In the genomic region with DNA sequence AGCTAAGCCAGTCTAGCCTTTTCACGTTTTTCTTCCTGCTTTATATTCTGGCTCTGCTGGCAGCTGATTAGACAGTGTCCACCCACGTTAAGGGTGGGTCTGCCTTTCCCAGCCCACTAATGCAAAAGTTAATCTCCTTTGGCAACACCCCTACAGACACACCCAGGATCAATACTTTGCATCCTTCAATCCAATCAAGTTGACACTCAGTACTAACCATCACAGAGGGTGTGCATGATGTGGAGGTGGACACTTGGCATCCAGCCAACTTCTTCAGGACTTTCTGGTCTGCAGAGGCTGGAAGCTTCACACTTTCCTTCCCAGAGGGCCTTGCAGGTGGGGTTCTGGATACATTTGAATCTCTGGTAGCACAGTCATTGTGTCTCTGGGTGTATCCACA, we compare ENCODE assay signal across 26 cellular contexts. TPM values are rescaled to one million over a fixed set of nuclear protein-coding genes. Genes with fewer than 3 reads are reported as not detected.
DNase-seq lines count a peak whose midpoint lies in the region; ATAC-seq, FAIRE-seq and TF ChIP-seq lines count a peak whose summit lies in the region.
"Had no signal": no experiment of that assay in that cellular context is flagged by ENCODE, and none has a peak within 500 bp of the region (broad histone marks: within the 10 kb centered on the region; RNA-seq: fewer than 3 reads in every experiment).

No MANE protein-coding gene starts in this region.

- H3K27me3 Mint-ChIP-seq in MCF 10A (ENCODE audit: insufficient read depth, unreplicated experiment) (no peaks in the 10 kb centered on the region), type B pancreatic cell (peaks cover 11% of the 10 kb centered on the region)
- peaks cover 31% of the 10 kb centered on the region for H3K27me3 Mint-ChIP-seq in activated CD4-positive, alpha-beta memory T cell treated with anti-CD3 and anti-CD28 coated beads, Interleukin-2, amount 10 ng/mL, durations not matched to agents 7 days and 5 days

- H3K9me3 Mint-ChIP-seq in MCF 10A (ENCODE audit: unreplicated experiment): no peaks in the 10 kb centered on the region
- H3K9me3 Mint-ChIP-seq in type B pancreatic cell: no peaks in the 10 kb centered on the region
- H3K9me3 Mint-ChIP-seq in activated CD4-positive, alpha-beta memory T cell treated with anti-CD3 and anti-CD28 coated beads, Interleukin-2, amount 10 ng/mL, durations not matched to agents 7 days and 5 days: no peaks in the 10 kb centered on the region
- H3K9me3 Mint-ChIP-seq: stimulated activated memory B cell treated with anti-CD40 and anti-IgM and Interleukin-4, amounts not matched to agents 10 μg/mL and 1 μg/mL and 100 μg/mL, for 72 hours had no signal

- intact Hi-C loops in MCF 10A (cut with micrococcal nuclease): no loop called here
- intact Hi-C loops in kidney (cut with DNase I): no loop called here

- peaks cover 0 to 4% of the 10 kb centered on the region in 2 donors for H3K4me1 ChIP-seq in kidney (ENCODE audit: control insufficient read depth in 1 of 2, insufficient read depth in 1 of 2, low read depth in 1 of 2, low read length in 2 of 2)
- H3K4me1 ChIP-seq: adrenal gland had no signal

- DNase-seq in NCI-H82 (lab: John Stamatoyannopoulos, UW): peak; percentile 36
- DNase-seq in NCI-H82 treated with DMSO at 0.1 percent for 48 hours (lab: John Stamatoyannopoulos, UW; ENCODE audit: unreplicated experiment): no peak
- DNase-seq in MCF 10A (ENCODE audit: unreplicated experiment): peak; percentile 44
- peak; percentile 18 for DNase-seq in kidney
- DNase-seq in type B pancreatic cell (ENCODE audit: extremely low spot score, unreplicated experiment): no peak
- no peak for DNase-seq in activated CD4-positive, alpha-beta memory T cell treated with anti-CD3 and anti-CD28 coated beads, Interleukin-2, amount 10 ng/mL, durations not matched to agents 7 days and 5 days
- DNase-seq in activated T-cell treated with anti-CD3 and anti-CD28 coated beads, Interleukin-2, amount 50 U/mL, for 1 hour: no peak
- DNase-seq: activated CD4-positive, CD25-positive, alpha-beta regulatory T cell treated with anti-CD3 and anti-CD28 coated beads, Interleukin-2, amount 50 U/mL, for 72 hours; activated CD8-positive, alpha-beta memory T cell treated with anti-CD3 and anti-CD28 coated beads, Interleukin-2, amount 10 ng/mL, durations not matched to agents 7 days and 5 days; activated effector memory CD4-positive, alpha-beta T cell treated with Interleukin-2 at 50 U/mL for 16 hours; adrenal gland; central memory CD4-positive, alpha-beta T cell; DMS 273 treated with DMSO at 0.1 percent for 48 hours; IMR-90; NCI-H187 treated with DMSO at 0.1 percent for 48 hours; NCI-H510A treated with DMSO at 0.1 percent for 48 hours; tibial artery had no signal

- H3K9me3 ChIP-seq in kidney (ENCODE audit: control insufficient read depth in 1 of 2, low read length in 2 of 2): no peaks in the 10 kb centered on the region
- H3K9me3 ChIP-seq: adrenal gland, BLaER1, tibial artery had no signal

- H3K4me3 ChIP-seq in kidney (ENCODE audit: low read length in 2 of 2): no peak overlapping the region
- H3K4me3 ChIP-seq: adrenal gland, BLaER1, neural progenitor cell, tibial artery had no signal

- no peak for ATAC-seq in HG03460 (IDR thresholded peaks at IDR 0.05; ENCODE audit: unreplicated experiment)
- ATAC-seq: activated CD8-positive, alpha-beta memory T cell treated with anti-CD3 and anti-CD28 coated beads, Interleukin-2, amount 10 ng/mL, durations not matched to agents 7 days and 5 days; stimulated activated memory B cell treated with anti-CD40 and anti-IgM and Interleukin-4, amounts not matched to agents 10 μg/mL and 1 μg/mL and 100 μg/mL, for 72 hours had no signal

- H3K4me3 Mint-ChIP-seq in MCF 10A (ENCODE audit: unreplicated experiment) (no peak overlapping the region), type B pancreatic cell (peak overlapping the region; percentile 65)
- H3K4me3 Mint-ChIP-seq in activated CD4-positive, alpha-beta memory T cell treated with anti-CD3 and anti-CD28 coated beads, Interleukin-2, amount 10 ng/mL, durations not matched to agents 7 days and 5 days: no peak overlapping the region
- H3K4me3 Mint-ChIP-seq: activated CD8-positive, alpha-beta memory T cell treated with anti-CD3 and anti-CD28 coated beads, Interleukin-2, amount 10 ng/mL, durations not matched to agents 7 days and 5 days; neural progenitor cell; stimulated activated memory B cell treated with anti-CD40 and anti-IgM and Interleukin-4, amounts not matched to agents 10 μg/mL and 1 μg/mL and 100 μg/mL, for 72 hours had no signal

- no peak overlapping the region for H3K9ac ChIP-seq in kidney (ENCODE audit: low read length in 2 of 2)
- H3K9ac ChIP-seq: BLaER1, neural progenitor cell had no signal

- TF ChIP-seq CTCF in MCF 10A (IDR thresholded peaks at IDR 0.05; ENCODE audit: unreplicated experiment) (no peak), kidney (IDR thresholded peaks at IDR 0.05; ENCODE audit: borderline replicate concordance, extremely low read depth, insufficient read depth) (no peak), type B pancreatic cell (conservative IDR thresholded peaks at IDR 0.05) (no peak)

- no peaks in the 10 kb centered on the region for H3K36me3 Mint-ChIP-seq in MCF 10A (ENCODE audit: insufficient read depth, unreplicated experiment)
- H3K36me3 Mint-ChIP-seq in type B pancreatic cell: no peaks in the 10 kb centered on the region
- H3K36me3 Mint-ChIP-seq in activated CD4-positive, alpha-beta memory T cell treated with anti-CD3 and anti-CD28 coated beads, Interleukin-2, amount 10 ng/mL, durations not matched to agents 7 days and 5 days (ENCODE audit: low read depth): no peaks in the 10 kb centered on the region
- H3K36me3 Mint-ChIP-seq: activated CD8-positive, alpha-beta memory T cell treated with anti-CD3 and anti-CD28 coated beads, Interleukin-2, amount 10 ng/mL, durations not matched to agents 7 days and 5 days; neural progenitor cell; stimulated activated memory B cell treated with anti-CD40 and anti-IgM and Interleukin-4, amounts not matched to agents 10 μg/mL and 1 μg/mL and 100 μg/mL, for 72 hours had no signal

- POLR2A ChIA-PET in MCF 10A (lab: Yijun Ruan, JAX): interaction anchor here (0.6 to 2.5 kb wide), 15 partner anchors 9 to 926 kb away, joined by 3 to 41 read pairs (median 4); no protein-coding TSS in a partner anchor
- POLR2A ChIA-PET in activated CD4-positive, alpha-beta memory T cell treated with anti-CD3 and anti-CD28 coated beads, Interleukin-2, amount 10 ng/mL, durations not matched to agents 7 days and 5 days (lab: Charles Lee): no interaction called here

- no TSS peak for BruUV-seq in MCF 10A (replicated peaks; lab: Mats Ljungman, UMichigan)

- no peak overlapping the region for H3K27ac ChIP-seq in kidney (ENCODE audit: low read depth in 2 of 2, low read length in 2 of 2)
- H3K27ac ChIP-seq: BLaER1, neural progenitor cell, tibial artery had no signal

- CTCF ChIA-PET in MCF 10A (lab: Yijun Ruan, JAX): interaction anchor here (0.6 to 1.4 kb wide), 4 partner anchors 11 to 257 kb away, joined by 3 to 6 read pairs (median 4); no protein-coding TSS in a partner anchor
- CTCF ChIA-PET in activated CD4-positive, alpha-beta memory T cell treated with anti-CD3 and anti-CD28 coated beads, Interleukin-2, amount 10 ng/mL, durations not matched to agents 7 days and 5 days (lab: Charles Lee): no interaction called here

- FAIRE-seq in kidney (lab: Jason Lieb, UNC): no peak
- FAIRE-seq: A204.1, GM12892 had no signal

- no peaks in the 10 kb centered on the region for H3K36me3 ChIP-seq in kidney (ENCODE audit: control insufficient read depth in 1 of 2, insufficient read depth in 2 of 2, low read length in 2 of 2)
- H3K36me3 ChIP-seq: adrenal gland, BLaER1, neural progenitor cell, tibial artery had no signal

- peaks cover 45% of the 10 kb centered on the region for H3K4me1 Mint-ChIP-seq in MCF 10A (ENCODE audit: insufficient read depth, unreplicated experiment)
- peaks cover 12% of the 10 kb centered on the region for H3K4me1 Mint-ChIP-seq in type B pancreatic cell (ENCODE audit: unreplicated experiment)
- peaks cover 6% of the 10 kb centered on the region for H3K4me1 Mint-ChIP-seq in activated CD4-positive, alpha-beta memory T cell treated with anti-CD3 and anti-CD28 coated beads, Interleukin-2, amount 10 ng/mL, durations not matched to agents 7 days and 5 days
- H3K4me1 Mint-ChIP-seq: activated CD8-positive, alpha-beta memory T cell treated with anti-CD3 and anti-CD28 coated beads, Interleukin-2, amount 10 ng/mL, durations not matched to agents 7 days and 5 days; stimulated activated memory B cell treated with anti-CD40 and anti-IgM and Interleukin-4, amounts not matched to agents 10 μg/mL and 1 μg/mL and 100 μg/mL, for 72 hours had no signal

- H3K27ac Mint-ChIP-seq in MCF 10A (ENCODE audit: low read depth, unreplicated experiment): peak overlapping the region; percentile 89
- peak overlapping the region; percentile 95 for H3K27ac Mint-ChIP-seq in type B pancreatic cell
- H3K27ac Mint-ChIP-seq in activated CD4-positive, alpha-beta memory T cell treated with anti-CD3 and anti-CD28 coated beads, Interleukin-2, amount 10 ng/mL, durations not matched to agents 7 days and 5 days: no peak overlapping the region
- H3K27ac Mint-ChIP-seq: activated CD8-positive, alpha-beta memory T cell treated with anti-CD3 and anti-CD28 coated beads, Interleukin-2, amount 10 ng/mL, durations not matched to agents 7 days and 5 days; neural progenitor cell; stimulated activated memory B cell treated with anti-CD40 and anti-IgM and Interleukin-4, amounts not matched to agents 10 μg/mL and 1 μg/mL and 100 μg/mL, for 72 hours had no signal

RNA-seq across cellular contexts. Expression of a gene that starts 18.9 kb away (rescaled TPM):
- total RNA-seq in MCF 10A (2022) (not detected in 2 replicates), kidney (not detected), type B pancreatic cell (ENCODE audit: low replicate concordance) (0.56 and 0.76 TPM in 2 replicates)
- polyA plus RNA-seq in kidney (ENCODE audit: insufficient read depth, low read depth, low replicate concordance): not detected
- not detected for total RNA-seq in activated CD4-positive, alpha-beta memory T cell treated with anti-CD3 and anti-CD28 coated beads, Interleukin-2, amount 10 ng/mL, durations not matched to agents 7 days and 5 days
- total RNA-seq: activated CD8-positive, alpha-beta memory T cell treated with anti-CD3 and anti-CD28 coated beads, Interleukin-2, amount 10 ng/mL, durations not matched to agents 7 days and 5 days; adrenal gland; IMR-90; kidney epithelial cell; mesenteric fat pad; renal cortical epithelial cell had no signal
- polyA plus RNA-seq: adrenal gland, IMR-90 had no signal

Comparison
In these comparisons a context has a peak if more than half of its experiments do, and no peak if none do; other contexts are left out.
1. DNase-seq: peak in NCI-H82 (single experiment), MCF 10A (single experiment) and kidney (single experiment); none in NCI-H82 treated with DMSO at 0.1 percent for 48 hours (single experiment), type B pancreatic cell (single experiment), activated CD4-positive, alpha-beta memory T cell treated with anti-CD3 and anti-CD28 coated beads, Interleukin-2, amount 10 ng/mL, durations not matched to agents 7 days and 5 days (single experiment) and activated T-cell treated with anti-CD3 and anti-CD28 coated beads, Interleukin-2, amount 50 U/mL, for 1 hour (single experiment).